In genomic region chr16:22299036-22299435, GRCh38 we compare ENCODE assay signal across 9 cellular contexts. TPM values are rescaled to one million over a fixed set of nuclear protein-coding genes. Genes with fewer than 3 reads are reported as not detected.
DNase-seq lines count a peak whose midpoint lies in the region; ATAC-seq and TF ChIP-seq lines count a peak whose summit lies in the region.
"Had no signal": no experiment of that assay in that cellular context is flagged by ENCODE, and none has a peak within 500 bp of the region (broad histone marks: within the 10 kb centered on the region; RNA-seq: fewer than 3 reads in every experiment).

No MANE protein-coding gene starts in this region.

- no peak for DNase-seq in CD4-positive, CD25-positive, alpha-beta regulatory T cell
- DNase-seq in LNCaP clone FGC (ENCODE audit: low read depth) (no peak), body of pancreas (no peak), nephron progenitor cell (no peak), kidney glomerular epithelial cell (lab: John Stamatoyannopoulos, UW) (no peak)

- peak overlapping the region; percentile 97 for H3K4me3 ChIP-seq in CD4-positive, CD25-positive, alpha-beta regulatory T cell (ENCODE audit: low read depth, low read length)
- H3K4me3 ChIP-seq in LNCaP clone FGC (ENCODE audit: low read depth, low read length) (peak overlapping the region; percentile 92), body of pancreas (no peak overlapping the region)

- H3K9me3 ChIP-seq in CD4-positive, CD25-positive, alpha-beta regulatory T cell (ENCODE audit: control insufficient read depth in 2 of 2, low read length in 2 of 2) = no peaks in the 10 kb centered on the region
- no peaks in the 10 kb centered on the region for H3K9me3 ChIP-seq in body of pancreas
- H3K9me3 ChIP-seq: HAP-1 had no signal

- peaks cover 19% of the 10 kb centered on the region for H3K36me3 Mint-ChIP-seq in CD4-positive, CD25-positive, alpha-beta regulatory T cell
- peaks cover 19% of the 10 kb centered on the region for H3K36me3 Mint-ChIP-seq in nephron progenitor cell (ENCODE audit: low read depth)

- H3K4me3 Mint-ChIP-seq in CD4-positive, CD25-positive, alpha-beta regulatory T cell = peak overlapping the region; percentile 89 to 94 (median 92)
- peak overlapping the region; percentile 95 for H3K4me3 Mint-ChIP-seq in nephron progenitor cell

- no peak for TF ChIP-seq POLR2A in body of pancreas (IDR thresholded peaks at IDR 0.05)

- no peaks in the 10 kb centered on the region for H3K27me3 ChIP-seq in CD4-positive, CD25-positive, alpha-beta regulatory T cell (ENCODE audit: control insufficient read depth, insufficient read depth, low read length)
- H3K27me3 ChIP-seq in body of pancreas = no peaks in the 10 kb centered on the region

- 94 to 100% methylated on average over 1 of the region's 1 CpG for WGBS in body of pancreas, 2 donors

- H3K27me3 Mint-ChIP-seq in CD4-positive, CD25-positive, alpha-beta regulatory T cell = peaks cover 16% of the 10 kb centered on the region
- H3K27me3 Mint-ChIP-seq in nephron progenitor cell (ENCODE audit: low read depth, poor library complexity) = peaks cover 14% of the 10 kb centered on the region

- TF ChIP-seq CTCF in LNCaP clone FGC (IDR thresholded peaks at IDR 0.05; ENCODE audit: control insufficient read depth, extremely low read depth, insufficient read depth) = no peak
- TF ChIP-seq CTCF in body of pancreas (IDR thresholded peaks at IDR 0.05) = no peak
- TF ChIP-seq CTCF in nephron progenitor cell (IDR thresholded peaks at IDR 0.05) = no peak

- no peak for ATAC-seq in CD4-positive, CD25-positive, alpha-beta regulatory T cell (ENCODE audit: low read depth in 2 of 2)
- ATAC-seq in body of pancreas (no peak), HG02852 (IDR thresholded peaks at IDR 0.05; ENCODE audit: unreplicated experiment) (no peak), GM18502 (IDR thresholded peaks at IDR 0.05; ENCODE audit: poor library complexity, unreplicated experiment) (no peak), HG03439 (IDR thresholded peaks at IDR 0.05; ENCODE audit: unreplicated experiment) (no peak)

- peaks cover 0 to 10% (median 2%) of the 10 kb centered on the region in 7 donors for H3K9me3 Mint-ChIP-seq in CD4-positive, CD25-positive, alpha-beta regulatory T cell
- H3K9me3 Mint-ChIP-seq in nephron progenitor cell = no peaks in the 10 kb centered on the region

- intact Hi-C loops in body of pancreas (cut with DNase I) = no loop called here

- peaks cover 23 to 56% (median 41%) of the 10 kb centered on the region in 4 donors for H3K4me1 Mint-ChIP-seq in CD4-positive, CD25-positive, alpha-beta regulatory T cell
- H3K4me1 Mint-ChIP-seq in nephron progenitor cell = peaks cover 26% of the 10 kb centered on the region

- peaks cover 23% of the 10 kb centered on the region for H3K36me3 ChIP-seq in CD4-positive, CD25-positive, alpha-beta regulatory T cell (ENCODE audit: control insufficient read depth, insufficient read depth, low read length)
- peaks cover 0 to 4% of the 10 kb centered on the region in 2 donors for H3K36me3 ChIP-seq in body of pancreas (replicated peaks in 1 of 2; ENCODE audit: insufficient read depth in 1 of 2, low read depth in 2 of 2)

- H3K27ac Mint-ChIP-seq in CD4-positive, CD25-positive, alpha-beta regulatory T cell = peak overlapping the region; percentile 96 to 100 (median 98)
- H3K27ac Mint-ChIP-seq in nephron progenitor cell = peak overlapping the region; percentile 30

- H3K27ac ChIP-seq in CD4-positive, CD25-positive, alpha-beta regulatory T cell (ENCODE audit: insufficient read depth, low read length, poor library complexity, severe bottlenecking) = peak overlapping the region; percentile 100
- H3K27ac ChIP-seq in body of pancreas = peak overlapping the region in 3 of 4 donors; percentile 93 to 97 (median 96)

- peaks cover 37% of the 10 kb centered on the region for H3K4me1 ChIP-seq in CD4-positive, CD25-positive, alpha-beta regulatory T cell (ENCODE audit: control insufficient read depth, insufficient read depth, low read length, poor library complexity, severe bottlenecking)
- H3K4me1 ChIP-seq in body of pancreas = peaks cover 34% of the 10 kb centered on the region

RNA-seq across cellular contexts. Expression of gene POLR3E, which starts 1.8 kb away (rescaled TPM):
- 249 TPM for total RNA-seq in CD4-positive, CD25-positive, alpha-beta regulatory T cell
- 10 to 100 TPM; 10.2 to 16.3 (median 14.6) TPM for polyA plus RNA-seq in CD4-positive, CD25-positive, alpha-beta regulatory T cell
- 10 to 100 TPM; 52.1 to 94.9 TPM for total RNA-seq in body of pancreas

Comparison
In these comparisons a context has a peak if more than half of its experiments do, and no peak if none do; other contexts are left out.
1. H3K4me3 ChIP-seq: peak in CD4-positive, CD25-positive, alpha-beta regulatory T cell (single experiment) and LNCaP clone FGC (single experiment); none in body of pancreas (0 of 2).